Comparison of ENCODE assay signal across 9 cellular contexts in the genomic region with DNA sequence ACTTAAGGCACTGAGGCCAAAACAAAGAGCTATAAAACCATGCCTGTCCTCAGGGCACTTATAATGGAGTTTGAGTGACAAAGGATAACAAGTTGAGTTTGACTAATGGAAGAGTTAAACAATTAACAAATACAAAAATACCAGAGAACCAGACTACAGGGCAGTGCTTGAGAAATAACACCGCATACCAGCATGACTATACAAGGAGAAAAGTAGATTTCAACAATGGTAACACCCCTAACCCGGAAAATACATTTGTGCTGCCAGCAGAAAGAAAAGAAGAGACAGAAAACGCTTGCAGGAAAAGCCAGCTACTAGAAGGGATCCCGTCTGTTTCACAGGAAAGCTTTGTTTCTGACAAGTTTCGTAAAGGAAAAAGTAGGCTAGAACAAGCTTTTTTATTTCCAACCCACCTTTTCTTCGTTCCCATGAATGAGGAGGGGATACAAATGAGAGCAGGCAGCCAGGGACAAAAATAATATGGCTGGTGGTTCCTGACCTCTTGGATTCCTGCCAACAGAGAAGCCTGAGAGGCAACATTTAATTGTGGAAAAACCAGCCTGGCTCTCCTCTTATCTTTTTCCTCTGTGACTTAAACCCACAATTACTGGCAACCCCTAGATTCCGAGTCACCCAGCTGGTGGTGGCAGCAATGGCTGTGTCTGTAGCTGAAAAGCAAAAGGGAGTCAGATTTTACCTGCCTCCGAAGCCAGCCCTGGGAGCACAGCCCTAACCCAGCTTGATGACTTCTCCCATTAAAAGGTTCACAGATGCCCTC. TPM values are rescaled to one million over a fixed set of nuclear protein-coding genes. Genes with fewer than 3 reads are reported as not detected.
DNase-seq lines count a peak whose midpoint lies in the region; ATAC-seq and TF ChIP-seq lines count a peak whose summit lies in the region.
"Had no signal": no experiment of that assay in that cellular context is flagged by ENCODE, and none has a peak within 500 bp of the region (broad histone marks: within the 10 kb centered on the region; RNA-seq: fewer than 3 reads in every experiment).

No MANE protein-coding gene starts in this region.

- H3K36me3 ChIP-seq in smooth muscle cell (ENCODE audit: low read depth) = no peaks in the 10 kb centered on the region
- H3K36me3 ChIP-seq: prostate gland had no signal

- H3K4me1 ChIP-seq in smooth muscle cell (ENCODE audit: low read depth) = peaks cover 35% of the 10 kb centered on the region
- H3K4me1 ChIP-seq: prostate gland had no signal

- peak overlapping the region; percentile 83 for H3K27ac ChIP-seq in smooth muscle cell (ENCODE audit: low read depth)
- H3K27ac ChIP-seq: prostate gland had no signal

- no peak overlapping the region for H3K4me3 ChIP-seq in smooth muscle cell
- H3K4me3 ChIP-seq: prostate gland had no signal

- peaks cover 3 to 11% of the 10 kb centered on the region in 2 donors for H3K9me3 Mint-ChIP-seq in stimulated activated naive B cell treated with anti-CD40 and anti-IgM and Interleukin-4, amounts not matched to agents 10 μg/mL and 1 μg/mL and 100 μg/mL, for 72 hours

- peak overlapping the region; percentile 71 for H3K4me2 ChIP-seq in smooth muscle cell

- H3K4me1 Mint-ChIP-seq in stimulated activated naive B cell treated with anti-CD40 and anti-IgM and Interleukin-4, amounts not matched to agents 10 μg/mL and 1 μg/mL and 100 μg/mL, for 72 hours = peaks cover 25 to 36% of the 10 kb centered on the region in 2 donors

- 58% methylated on average over 8 of the region's 8 CpGs for WGBS in smooth muscle cell (ENCODE audit: low lambda C conversion rate)

- peaks cover 0 to 8% of the 10 kb centered on the region in 2 donors for H3K36me3 Mint-ChIP-seq in stimulated activated naive B cell treated with anti-CD40 and anti-IgM and Interleukin-4, amounts not matched to agents 10 μg/mL and 1 μg/mL and 100 μg/mL, for 72 hours

- no peak overlapping the region for H3K9ac ChIP-seq in smooth muscle cell (ENCODE audit: low read depth)

- peaks cover 10 to 15% of the 10 kb centered on the region in 2 donors for H3K27me3 Mint-ChIP-seq in stimulated activated naive B cell treated with anti-CD40 and anti-IgM and Interleukin-4, amounts not matched to agents 10 μg/mL and 1 μg/mL and 100 μg/mL, for 72 hours

- H3K27me3 ChIP-seq in smooth muscle cell (ENCODE audit: low read depth) = no peaks in the 10 kb centered on the region

- TF ChIP-seq CTCF in smooth muscle cell (IDR thresholded peaks at IDR 0.05; ENCODE audit: borderline replicate concordance, insufficient read depth, poor library complexity, severe bottlenecking) = no peak

- no peak overlapping the region for H3K4me3 Mint-ChIP-seq in stimulated activated naive B cell treated with anti-CD40 and anti-IgM and Interleukin-4, amounts not matched to agents 10 μg/mL and 1 μg/mL and 100 μg/mL, for 72 hours

- DNase-seq in NCI-H1417 treated with DMSO at 0.1 percent for 48 hours (lab: John Stamatoyannopoulos, UW) = peak; percentile 63
- peak; percentile 22 for DNase-seq in glomerular visceral epithelial cell (ENCODE audit: extremely low spot score)
- no peak for DNase-seq in smooth muscle cell (lab: John Stamatoyannopoulos, UW; ENCODE audit: unreplicated experiment)
- no peak for DNase-seq in stimulated activated naive B cell treated with anti-CD40 and anti-IgM and Interleukin-4, amounts not matched to agents 10 μg/mL and 1 μg/mL and 100 μg/mL, for 72 hours

- H3K79me2 ChIP-seq in smooth muscle cell (ENCODE audit: low read depth) = peaks cover 4% of the 10 kb centered on the region

- H2AFZ ChIP-seq in smooth muscle cell (ENCODE audit: low read depth) = no peak overlapping the region

- H3K27ac Mint-ChIP-seq in stimulated activated naive B cell treated with anti-CD40 and anti-IgM and Interleukin-4, amounts not matched to agents 10 μg/mL and 1 μg/mL and 100 μg/mL, for 72 hours = no peak overlapping the region

- no peaks in the 10 kb centered on the region for H3K9me3 ChIP-seq in smooth muscle cell (replicated peaks; ENCODE audit: low read depth)
- H3K9me3 ChIP-seq: prostate gland had no signal

- no peak for ATAC-seq in SK-N-SH treated with all-trans-retinoic acid at 6 μM for 48 hours
- ATAC-seq in stimulated activated naive B cell treated with anti-CD40 and anti-IgM and Interleukin-4, amounts not matched to agents 10 μg/mL and 1 μg/mL and 100 μg/mL, for 72 hours (replicated peaks) = no peak
- no peak for ATAC-seq in HG02759 (IDR thresholded peaks at IDR 0.05; ENCODE audit: unreplicated experiment)
- ATAC-seq in HG02884 (IDR thresholded peaks at IDR 0.05; ENCODE audit: unreplicated experiment) = no peak
- no peak for ATAC-seq in GM21447 (IDR thresholded peaks at IDR 0.05; ENCODE audit: unreplicated experiment)

- peaks cover 25% of the 10 kb centered on the region for H3F3A ChIP-seq in smooth muscle cell (ENCODE audit: low read depth)

- no peaks in the 10 kb centered on the region for H4K20me1 ChIP-seq in smooth muscle cell (ENCODE audit: low read depth)

TF ChIP-seq in SK-N-SH treated with all-trans-retinoic acid at 6 μM for 48 hours, 23 proteins besides CTCF, POLR2A, EP300 and RAD21:
- TF ChIP-seq, protein P1, sequence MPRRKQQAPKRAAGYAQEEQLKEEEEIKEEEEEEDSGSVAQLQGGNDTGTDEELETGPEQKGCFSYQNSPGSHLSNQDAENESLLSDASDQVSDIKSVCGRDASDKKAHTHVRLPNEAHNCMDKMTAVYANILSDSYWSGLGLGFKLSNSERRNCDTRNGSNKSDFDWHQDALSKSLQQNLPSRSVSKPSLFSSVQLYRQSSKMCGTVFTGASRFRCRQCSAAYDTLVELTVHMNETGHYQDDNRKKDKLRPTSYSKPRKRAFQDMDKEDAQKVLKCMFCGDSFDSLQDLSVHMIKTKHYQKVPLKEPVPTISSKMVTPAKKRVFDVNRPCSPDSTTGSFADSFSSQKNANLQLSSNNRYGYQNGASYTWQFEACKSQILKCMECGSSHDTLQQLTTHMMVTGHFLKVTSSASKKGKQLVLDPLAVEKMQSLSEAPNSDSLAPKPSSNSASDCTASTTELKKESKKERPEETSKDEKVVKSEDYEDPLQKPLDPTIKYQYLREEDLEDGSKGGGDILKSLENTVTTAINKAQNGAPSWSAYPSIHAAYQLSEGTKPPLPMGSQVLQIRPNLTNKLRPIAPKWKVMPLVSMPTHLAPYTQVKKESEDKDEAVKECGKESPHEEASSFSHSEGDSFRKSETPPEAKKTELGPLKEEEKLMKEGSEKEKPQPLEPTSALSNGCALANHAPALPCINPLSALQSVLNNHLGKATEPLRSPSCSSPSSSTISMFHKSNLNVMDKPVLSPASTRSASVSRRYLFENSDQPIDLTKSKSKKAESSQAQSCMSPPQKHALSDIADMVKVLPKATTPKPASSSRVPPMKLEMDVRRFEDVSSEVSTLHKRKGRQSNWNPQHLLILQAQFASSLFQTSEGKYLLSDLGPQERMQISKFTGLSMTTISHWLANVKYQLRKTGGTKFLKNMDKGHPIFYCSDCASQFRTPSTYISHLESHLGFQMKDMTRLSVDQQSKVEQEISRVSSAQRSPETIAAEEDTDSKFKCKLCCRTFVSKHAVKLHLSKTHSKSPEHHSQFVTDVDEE (CRISPR knock-in tag; IDR thresholded peaks at IDR 0.05) = peak; percentile 45; the same call in 1 of the 2 replicates
- TF ChIP-seq, protein P2, sequence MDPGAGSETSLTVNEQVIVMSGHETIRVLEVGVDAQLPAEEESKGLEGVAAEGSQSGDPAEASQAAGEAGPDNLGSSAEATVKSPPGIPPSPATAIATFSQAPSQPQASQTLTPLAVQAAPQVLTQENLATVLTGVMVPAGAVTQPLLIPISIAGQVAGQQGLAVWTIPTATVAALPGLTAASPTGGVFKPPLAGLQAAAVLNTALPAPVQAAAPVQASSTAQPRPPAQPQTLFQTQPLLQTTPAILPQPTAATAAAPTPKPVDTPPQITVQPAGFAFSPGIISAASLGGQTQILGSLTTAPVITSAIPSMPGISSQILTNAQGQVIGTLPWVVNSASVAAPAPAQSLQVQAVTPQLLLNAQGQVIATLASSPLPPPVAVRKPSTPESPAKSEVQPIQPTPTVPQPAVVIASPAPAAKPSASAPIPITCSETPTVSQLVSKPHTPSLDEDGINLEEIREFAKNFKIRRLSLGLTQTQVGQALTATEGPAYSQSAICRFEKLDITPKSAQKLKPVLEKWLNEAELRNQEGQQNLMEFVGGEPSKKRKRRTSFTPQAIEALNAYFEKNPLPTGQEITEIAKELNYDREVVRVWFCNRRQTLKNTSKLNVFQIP (CRISPR knock-in tag; IDR thresholded peaks at IDR 0.05; ENCODE audit: borderline replicate concordance, low read depth) = no peak
TF ChIP-seq in SK-N-SH treated with all-trans-retinoic acid at 6 μM for 48 hours: peak in this region for 1.

RNA-seq across cellular contexts. Expression of a gene that starts 56.5 kb away (rescaled TPM):
- total RNA-seq in smooth muscle cell = 92.5 and 112 TPM in 2 replicates
- 58.1 and 93.2 TPM in 2 replicates for polyA plus RNA-seq in smooth muscle cell

Comparison
In these comparisons a context has a peak if more than half of its experiments do, and no peak if none do; other contexts are left out.
1. DNase-seq: peak in NCI-H1417 treated with DMSO at 0.1 percent for 48 hours (single experiment) and glomerular visceral epithelial cell (single experiment); none in smooth muscle cell (single experiment) and stimulated activated naive B cell treated with anti-CD40 and anti-IgM and Interleukin-4, amounts not matched to agents 10 μg/mL and 1 μg/mL and 100 μg/mL, for 72 hours (single experiment).